ENCODE assay signal across 21 cellular contexts in the genomic region with DNA sequence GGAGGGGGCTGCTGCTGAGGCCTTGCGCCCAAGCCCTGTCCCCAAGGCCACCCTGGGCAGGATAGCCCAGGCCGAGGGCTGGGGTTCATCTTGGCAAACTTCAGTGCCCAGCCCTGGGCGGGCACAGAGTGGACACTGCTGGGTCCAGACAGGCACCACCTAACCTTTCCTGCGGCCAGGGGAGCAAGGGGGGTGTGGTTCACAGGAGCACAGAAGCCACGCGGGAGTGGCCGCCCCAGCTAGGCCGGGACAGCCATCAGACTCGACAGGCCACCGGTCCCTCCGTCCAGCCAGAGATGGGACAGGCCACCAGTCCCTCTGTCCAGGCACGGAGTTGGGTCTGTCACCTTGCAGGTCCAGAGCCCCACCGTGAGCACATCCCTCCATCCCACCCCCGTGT. TPM values are rescaled to one million over a fixed set of nuclear protein-coding genes. Genes with fewer than 3 reads are reported as not detected.
"Had no signal": no experiment of that assay in that cellular context is flagged by ENCODE, and none has a peak within 500 bp of the region (broad histone marks: within the 10 kb centered on the region; RNA-seq: fewer than 3 reads in every experiment).

No MANE protein-coding gene starts in this region.

- H3K36me3 ChIP-seq: ascending aorta, colonic mucosa, gastroesophageal sphincter, heart left ventricle, left ventricle myocardium inferior, neutrophil, spleen had no signal

- ATAC-seq: gastroesophageal sphincter had no signal

- H3K4me3 Mint-ChIP-seq: activated CD4-positive, alpha-beta T cell treated with anti-CD3 and anti-CD28 coated beads, Interleukin-2, amount 10 ng/mL, durations not matched to agents 7 days and 5 days; activated CD8-positive, alpha-beta T cell treated with anti-CD3 and anti-CD28 coated beads, Interleukin-2, amount 10 ng/mL, durations not matched to agents 7 days and 5 days; activated naive CD8-positive, alpha-beta T cell treated with anti-CD3 and anti-CD28 coated beads, Interleukin-2, amount 50 U/mL, for 24 hours; activated T-cell treated with anti-CD3 and anti-CD28 coated beads, Interleukin-2, amount 50 U/mL, for 24 hours; central memory CD8-positive, alpha-beta T cell; memory B cell; naive thymus-derived CD8-positive, alpha-beta T cell; stimulated activated naive B cell treated with anti-CD40 and anti-IgM and Interleukin-4, amounts not matched to agents 10 μg/mL and 1 μg/mL and 100 μg/mL, for 72 hours; T-cell had no signal

- H3K9me3 Mint-ChIP-seq: activated CD4-positive, alpha-beta T cell treated with anti-CD3 and anti-CD28 coated beads, Interleukin-2, amount 10 ng/mL, durations not matched to agents 7 days and 5 days; activated T-helper 2 cell treated with anti-CD3 and anti-CD28 coated beads, Interferon-gamma antibody, Interleukin-2, Interleukin-4, amounts not matched to agents 10 μg/mL and 5 μg/mL and 100 μg/mL, durations not matched to agents 14 hours and 24 hours and 36 hours; central memory CD8-positive, alpha-beta T cell had no signal

- H3K27ac Mint-ChIP-seq: activated CD4-positive, alpha-beta T cell treated with anti-CD3 and anti-CD28 coated beads, Interleukin-2, amount 10 ng/mL, durations not matched to agents 7 days and 5 days; activated CD8-positive, alpha-beta T cell treated with anti-CD3 and anti-CD28 coated beads, Interleukin-2, amount 10 ng/mL, durations not matched to agents 7 days and 5 days; activated naive CD8-positive, alpha-beta T cell treated with anti-CD3 and anti-CD28 coated beads, Interleukin-2, amount 50 U/mL, for 24 hours; activated T-cell treated with anti-CD3 and anti-CD28 coated beads, Interleukin-2, amount 50 U/mL, for 24 hours; activated T-helper 2 cell treated with anti-CD3 and anti-CD28 coated beads, Interferon-gamma antibody, Interleukin-2, Interleukin-4, amounts not matched to agents 10 μg/mL and 5 μg/mL and 100 μg/mL, durations not matched to agents 14 hours and 24 hours and 36 hours; memory B cell; stimulated activated naive B cell treated with anti-CD40 and anti-IgM and Interleukin-4, amounts not matched to agents 10 μg/mL and 1 μg/mL and 100 μg/mL, for 72 hours; T-cell had no signal

- H3K4me1 ChIP-seq: ascending aorta, colonic mucosa, gastroesophageal sphincter, left ventricle myocardium inferior, parathyroid adenoma, tibial artery had no signal

- H3K27me3 ChIP-seq: ascending aorta, colonic mucosa had no signal

- H3K4me1 Mint-ChIP-seq: activated CD4-positive, alpha-beta T cell treated with anti-CD3 and anti-CD28 coated beads, Interleukin-2, amount 10 ng/mL, durations not matched to agents 7 days and 5 days; activated naive CD8-positive, alpha-beta T cell treated with anti-CD3 and anti-CD28 coated beads, Interleukin-2, amount 50 U/mL, for 24 hours; central memory CD8-positive, alpha-beta T cell had no signal

- FAIRE-seq: endometrium, urothelium cell line had no signal

- H3K36me3 Mint-ChIP-seq: memory B cell; stimulated activated naive B cell treated with anti-CD40 and anti-IgM and Interleukin-4, amounts not matched to agents 10 μg/mL and 1 μg/mL and 100 μg/mL, for 72 hours; T-cell had no signal

- H3K79me2 ChIP-seq: parathyroid adenoma had no signal

- H3K4me3 ChIP-seq: ascending aorta, colonic mucosa, gastroesophageal sphincter, heart left ventricle, left ventricle myocardium inferior, spleen, tibial artery had no signal

- DNase-seq: heart left ventricle; left ventricle myocardium inferior; spleen; stimulated activated naive B cell treated with anti-CD40 and anti-IgM and Interleukin-4, amounts not matched to agents 10 μg/mL and 1 μg/mL and 100 μg/mL, for 72 hours; tibial artery had no signal

- H3K9ac ChIP-seq: parathyroid adenoma had no signal

- H3K27ac ChIP-seq: ascending aorta, colonic mucosa, gastroesophageal sphincter, heart left ventricle, left ventricle myocardium inferior, neutrophil, parathyroid adenoma, spleen, tibial artery had no signal

- H2AFZ ChIP-seq: parathyroid adenoma had no signal

- H3K9me3 ChIP-seq: colonic mucosa, neutrophil had no signal

- H3K27me3 Mint-ChIP-seq: activated CD4-positive, alpha-beta T cell treated with anti-CD3 and anti-CD28 coated beads, Interleukin-2, amount 10 ng/mL, durations not matched to agents 7 days and 5 days; activated T-cell treated with anti-CD3 and anti-CD28 coated beads, Interleukin-2, amount 50 U/mL, for 24 hours; T-cell had no signal

RNA-seq across cellular contexts. Expression of a gene that starts 28.9 kb away (rescaled TPM):
- total RNA-seq: activated CD4-positive, alpha-beta T cell treated with anti-CD3 and anti-CD28 coated beads, Interleukin-2, amount 10 ng/mL, durations not matched to agents 7 days and 5 days; activated CD8-positive, alpha-beta T cell treated with anti-CD3 and anti-CD28 coated beads, Interleukin-2, amount 10 ng/mL, durations not matched to agents 7 days and 5 days; activated T-helper 2 cell treated with anti-CD3 and anti-CD28 coated beads, Interferon-gamma antibody, Interleukin-2, Interleukin-4, amounts not matched to agents 10 μg/mL and 5 μg/mL and 100 μg/mL, durations not matched to agents 14 hours and 24 hours and 36 hours; ascending aorta; naive thymus-derived CD8-positive, alpha-beta T cell had no signal
- polyA plus RNA-seq: naive thymus-derived CD8-positive, alpha-beta T cell had no signal
